Comparison of ENCODE assay signal across 1 cellular context in genomic region chr17:17363638-17364337, GRCh38.
TF ChIP-seq lines count a peak whose summit lies in the region.

No MANE protein-coding gene starts in this region.

TF ChIP-seq in GM23338, 12 proteins besides CTCF, POLR2A, EP300 and RAD21 (continued from another document):
- TF ChIP-seq ZNF462 (CRISPR knock-in tag; IDR thresholded peaks at IDR 0.05) (no peak), NANOG (IDR thresholded peaks at IDR 0.05; ENCODE audit: borderline replicate concordance) (no peak), POLR2AphosphoS5 (IDR thresholded peaks at IDR 0.05; ENCODE audit: low read depth) (no peak), JUNB (IDR thresholded peaks at IDR 0.05; ENCODE audit: unreplicated experiment) (no peak), ZNF114 (CRISPR knock-in tag; IDR thresholded peaks at IDR 0.05) (no peak), ZNF331 (CRISPR knock-in tag; IDR thresholded peaks at IDR 0.05; ENCODE audit: low read depth) (no peak)
TF ChIP-seq in GM23338: peak in this region for 0.
